Comparison of ENCODE assay signal across 9 cellular contexts in genomic region chr11:67415501-67416304, GRCh38. TPM values are rescaled to one million over a fixed set of nuclear protein-coding genes. Genes with fewer than 3 reads are reported as not detected.
DNase-seq lines count a peak whose midpoint lies in the region; ATAC-seq and TF ChIP-seq lines count a peak whose summit lies in the region.
"Had no signal": no experiment of that assay in that cellular context is flagged by ENCODE, and none has a peak within 500 bp of the region (broad histone marks: within the 10 kb centered on the region; RNA-seq: fewer than 3 reads in every experiment).

CARNS1 (plus strand) TSS chr11:67415678; CDS start chr11:67416200, 522 bp downstream.

- H3K27me3 ChIP-seq in IMR-90 (ENCODE audit: control insufficient read depth, insufficient read depth, low read length): peaks cover 29% of the 10 kb centered on the region

- no peak within 1 kb of the TSS for H3K4me3 ChIP-seq in IMR-90 (ENCODE audit: insufficient read depth, low read depth, low read length)
- H3K4me3 ChIP-seq in coronary artery: peak within 1 kb of the TSS; percentile 60

- no peaks in the 10 kb centered on the region for H3K79me1 ChIP-seq in IMR-90 (ENCODE audit: low read depth in 1 of 2, low read length in 2 of 2)

- dilution Hi-C loops in IMR-90 (cut with HindIII; ENCODE audit: low sequenced_read_pairs, unreplicated experiment): no loop called here

- H3K27me3 Mint-ChIP-seq in CD14-positive monocyte (ENCODE audit: low read depth in 3 of 3): peaks cover 49 to 88% (median 76%) of the 10 kb centered on the region in 3 donors

- peaks cover 4 to 8% of the 10 kb centered on the region in 2 donors for H3K36me3 Mint-ChIP-seq in CD14-positive monocyte

- peak within 1 kb of the TSS; percentile 20; the same call in 1 of the 2 replicates for H3K4me2 ChIP-seq in IMR-90 (ENCODE audit: low read depth, low read length)

- H3K9me3 ChIP-seq in IMR-90 (ENCODE audit: control insufficient read depth, insufficient read depth, low read length): no peaks in the 10 kb centered on the region

- peak within 1 kb of the TSS; percentile 72 for H2AFZ ChIP-seq in IMR-90 (replicated peaks; ENCODE audit: low read length, poor library complexity)

- H2AK5ac ChIP-seq in IMR-90 (ENCODE audit: low read depth, low read length): no peak within 1 kb of the TSS

- H3K4ac ChIP-seq in IMR-90 (ENCODE audit: low read depth, low read length): no peak within 1 kb of the TSS

- no peak within 1 kb of the TSS for H2BK20ac ChIP-seq in IMR-90 (ENCODE audit: low read depth, low read length)

- no peak for DNase-seq in IMR-90
- no peak for DNase-seq in coronary artery (ENCODE audit: low spot score)
- DNase-seq in myocyte (ENCODE audit: low read depth): peak; percentile 50
- no peak for DNase-seq in activated effector memory CD4-positive, alpha-beta T cell treated with Interleukin-2 at 50 U/mL for 16 hours
- DNase-seq in HPDE6-E6E7 (ENCODE audit: extremely low spot score): no peak
- DNase-seq in CD14-positive monocyte (ENCODE audit: low spot score): no peak
- DNase-seq: left cardiac atrium had no signal

- CTCF ChIA-PET in IMR-90 (lab: Yijun Ruan, JAX): no interaction called here

- H2BK15ac ChIP-seq in IMR-90 (ENCODE audit: low read depth, low read length): no peak within 1 kb of the TSS

- peak within 1 kb of the TSS in 1 of 2 donors; percentile 75 for H3K4me3 Mint-ChIP-seq in CD14-positive monocyte

- no peak within 1 kb of the TSS for H4K8ac ChIP-seq in IMR-90 (ENCODE audit: low read depth in 2 of 2, low read length in 2 of 2)

- H3K4me1 Mint-ChIP-seq in CD14-positive monocyte: peaks cover 32% of the 10 kb centered on the region

- TF ChIP-seq CTCF in 22Rv1 (IDR thresholded peaks at IDR 0.05): no peak
- no peak for TF ChIP-seq CTCF in IMR-90 (conservative IDR thresholded peaks at IDR 0.05; ENCODE audit: low read depth, low read length)
- TF ChIP-seq CTCF in coronary artery (IDR thresholded peaks at IDR 0.05): no peak
- TF ChIP-seq CTCF in CD14-positive monocyte (IDR thresholded peaks at IDR 0.05): no peak

- TF ChIP-seq RAD21 in IMR-90 (IDR thresholded peaks at IDR 0.05; ENCODE audit: low read length): no peak

- H3K56ac ChIP-seq in IMR-90 (ENCODE audit: extremely low read depth, insufficient read depth, low read length): no peak within 1 kb of the TSS

- no peak within 1 kb of the TSS for H3K18ac ChIP-seq in IMR-90 (ENCODE audit: low read depth, low read length)

- H3K9me3 Mint-ChIP-seq in CD14-positive monocyte: peaks cover 0 to 12% (median 4%) of the 10 kb centered on the region in 7 donors

- in situ Hi-C loops in IMR-90 (cut with MboI; ENCODE audit: low sequenced_read_pairs): no loop called here

- WGBS in IMR-90 (ENCODE audit: extremely low coverage in 2 of 2, insufficient read length in 1 of 2), 2 experiments: 2% methylated on average over 11 of the region's 67 CpGs; no CpG with 5 or more reads in 1 of the 2 experiments

- H4K5ac ChIP-seq in IMR-90 (ENCODE audit: low read depth, low read length): no peak within 1 kb of the TSS

- no peak within 1 kb of the TSS for H2BK120ac ChIP-seq in IMR-90 (ENCODE audit: low read depth, low read length)

- H3K36me3 ChIP-seq in IMR-90 (ENCODE audit: control insufficient read depth, insufficient read depth, low read length): no peaks in the 10 kb centered on the region

- H3K27ac Mint-ChIP-seq in CD14-positive monocyte: peak within 1 kb of the TSS in 2 of 7 donors; percentile 35 to 50

- H3K27ac ChIP-seq in 22Rv1 (peak within 1 kb of the TSS; percentile 54), IMR-90 (ENCODE audit: insufficient read depth, low read length) (no peak within 1 kb of the TSS), coronary artery (peak within 1 kb of the TSS; percentile 83 to 85)

- POLR2A ChIA-PET in IMR-90 (lab: Charles Lee; ENCODE audit: unreplicated experiment): no interaction called here

- H2BK5ac ChIP-seq in IMR-90 (ENCODE audit: low read depth, low read length, poor library complexity, severe bottlenecking): no peak within 1 kb of the TSS

- no peaks in the 10 kb centered on the region for H3K9me1 ChIP-seq in IMR-90 (ENCODE audit: insufficient read depth, low read length)

- ATAC-seq in IMR-90 (ENCODE audit: low read depth) (peak; percentile 12; the same call in 1 of the 2 replicates), GM21717 (IDR thresholded peaks at IDR 0.05; ENCODE audit: unreplicated experiment) (no peak)

- H3K23ac ChIP-seq in IMR-90 (ENCODE audit: low read depth, low read length): no peak within 1 kb of the TSS

- peak within 1 kb of the TSS; percentile 61 for H2AK9ac ChIP-seq in IMR-90 (replicated peaks; ENCODE audit: low read depth, low read length, poor library complexity)

- peaks cover 5% of the 10 kb centered on the region; the same call in 1 of the 2 replicates for H3K4me1 ChIP-seq in IMR-90 (ENCODE audit: control insufficient read depth, insufficient read depth, low read length)

- intact Hi-C loops in IMR-90 (cut with micrococcal nuclease): no loop called here
- intact Hi-C loops in CD14-positive monocyte (cut with micrococcal nuclease): no loop called here

- H3K9ac ChIP-seq in IMR-90 (ENCODE audit: low read depth, low read length): no peak within 1 kb of the TSS

- H4K91ac ChIP-seq in IMR-90 (ENCODE audit: insufficient read depth, low read depth, low read length): no peak within 1 kb of the TSS

- no TSS peak for BruUV-seq in IMR-90 (replicated peaks; lab: Mats Ljungman, UMichigan)

- H3K14ac ChIP-seq in IMR-90 (replicated peaks; ENCODE audit: low read depth, low read length): no peak within 1 kb of the TSS

- no peak for TF ChIP-seq POLR2A in IMR-90 (IDR thresholded peaks at IDR 0.05; ENCODE audit: low read depth, low read length)

- H4K20me1 ChIP-seq in IMR-90 (ENCODE audit: insufficient read depth, low read length): no peaks in the 10 kb centered on the region

TF ChIP-seq in IMR-90, 13 proteins besides CTCF, POLR2A, EP300 and RAD21:
- TF ChIP-seq MAZ (IDR thresholded peaks at IDR 0.05; ENCODE audit: borderline replicate concordance, low read depth, low read length) (no peak), SMC3 (IDR thresholded peaks at IDR 0.05; ENCODE audit: low read depth, low read length) (no peak), RFX5 (IDR thresholded peaks at IDR 0.05; ENCODE audit: low read depth, low read length) (no peak), CHD1 (IDR thresholded peaks at IDR 0.05; ENCODE audit: low read depth, low read length) (no peak), NFE2L2 (IDR thresholded peaks at IDR 0.05; ENCODE audit: low read depth, low read length) (no peak), FOS (IDR thresholded peaks at IDR 0.05; ENCODE audit: low read depth, low read length) (no peak), MXI1 (IDR thresholded peaks at IDR 0.05; ENCODE audit: borderline replicate concordance, low read depth, low read length) (no peak), BHLHE40 (IDR thresholded peaks at IDR 0.05; ENCODE audit: low read depth, low read length) (no peak), ELK1 (IDR thresholded peaks at IDR 0.05; ENCODE audit: borderline replicate concordance, low read depth, low read length) (no peak), USF2 (IDR thresholded peaks at IDR 0.05; ENCODE audit: low read depth, low read length) (no peak)

RNA-seq across cellular contexts. Expression of gene CARNS1, which starts in this region (rescaled TPM):
- total RNA-seq in IMR-90 (2012; rRNA removed): under 0.01 TPM in 2 replicates
- 0.23 and 0.32 TPM in 2 replicates for polyA plus RNA-seq in IMR-90 (2012; rRNA removed)
- 0.09 and 0.19 TPM in 2 replicates for polyA plus RNA-seq in IMR-90 (2012; cell fraction: cytosol; rRNA removed)
- 1.1 and 2.8 TPM in 2 replicates for polyA plus RNA-seq in IMR-90 (2012; cell fraction: nucleus; rRNA removed; ENCODE audit: low replicate concordance)
- total RNA-seq in myocyte: 49.7 and 83.0 TPM in 2 replicates
- polyA plus RNA-seq in myocyte (2012): 36.3 TPM
- polyA plus RNA-seq in CD14-positive monocyte: not detected

Comparison
In these comparisons a context has a peak if more than half of its experiments do, and no peak if none do; other contexts are left out.
1. RNA of gene CARNS1 (total RNA-seq): 49.7 to 83.0 TPM in myocyte; under 0.01 TPM in IMR-90; every median in the first group is over 10 times any median in the second.